8 cellular contexts compared by ENCODE assay signal in the genomic region with DNA sequence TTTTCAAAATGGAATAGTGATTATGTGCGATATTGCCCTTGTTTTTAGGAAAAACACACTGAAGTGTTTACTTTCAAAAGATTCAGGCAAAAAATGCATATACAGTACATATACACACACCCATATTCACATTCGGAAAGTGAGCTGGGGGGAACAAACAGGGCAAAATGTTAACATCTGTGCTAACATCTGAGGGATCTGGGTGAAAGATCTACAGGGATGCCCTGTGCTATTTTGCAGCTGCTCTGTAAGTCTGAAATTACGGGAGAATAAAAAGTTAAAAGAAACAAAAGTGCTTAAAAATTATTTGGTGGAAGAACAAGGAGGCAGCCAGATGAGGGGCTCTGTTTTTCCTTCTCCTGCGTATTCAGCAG. TPM values are rescaled to one million over a fixed set of nuclear protein-coding genes. Genes with fewer than 3 reads are reported as not detected.
A peak's percentile ranks its signal among the peaks of the same experiment; 100 is the strongest.
DNase-seq lines count a peak whose midpoint lies in the region; ATAC-seq and TF ChIP-seq lines count a peak whose summit lies in the region.

No MANE protein-coding gene starts in this region.

- no peaks in the 10 kb centered on the region for H3K9me3 ChIP-seq in WERI-Rb-1 (ENCODE audit: severe bottlenecking)
- H3K9me3 ChIP-seq in sigmoid colon: no peaks in the 10 kb centered on the region

- TF ChIP-seq POLR2A in sigmoid colon (IDR thresholded peaks at IDR 0.05): no peak

- H3K27ac ChIP-seq in WERI-Rb-1: peak overlapping the region; percentile 95
- H3K27ac ChIP-seq in sigmoid colon: peak overlapping the region; percentile 94 to 97 (median 96)

- ATAC-seq in HG02840 (IDR thresholded peaks at IDR 0.05; ENCODE audit: low FRiP score, unreplicated experiment): no peak

- H3K4me1 Mint-ChIP-seq in glutamatergic neuron (ENCODE audit: low read depth, unreplicated experiment): peaks cover 38% of the 10 kb centered on the region

- H3K4me3 Mint-ChIP-seq in glutamatergic neuron (ENCODE audit: unreplicated experiment): peak overlapping the region; percentile 93

- H3K4me1 ChIP-seq in sigmoid colon: peaks cover 0 to 45% (median 37%) of the 10 kb centered on the region in 4 donors

- intact Hi-C loops in sigmoid colon (cut with DNase I): loop anchor here (5.0 to 10.0 kb wide), 2 partner anchors 275 to 1408 kb away; partner anchors contain the start of gene GZF1

- peak overlapping the region; percentile 75 for H3K4me3 ChIP-seq in GM12864 (ENCODE audit: low read depth, low read length)
- peak overlapping the region; percentile 80 for H3K4me3 ChIP-seq in WERI-Rb-1 (ENCODE audit: low read depth, low read length)
- H3K4me3 ChIP-seq in sigmoid colon: peak overlapping the region; percentile 73 to 96 (median 86)

- no peak for DNase-seq in GM12864 (ENCODE audit: low read depth)
- DNase-seq in WERI-Rb-1: no peak
- no peak for DNase-seq in glutamatergic neuron
- DNase-seq in sigmoid colon: no peak
- DNase-seq in stimulated activated naive CD4-positive, alpha-beta T cell treated with Interleukin-2 at 50 U/mL for 16 hours (lab: John Stamatoyannopoulos, UW): no peak
- no peak for DNase-seq in RKO (ENCODE audit: low spot score)
- DNase-seq in NCI-H1417 treated with DMSO at 0.1 percent for 48 hours (lab: John Stamatoyannopoulos, UW): no peak

- no peaks in the 10 kb centered on the region for H3K27me3 ChIP-seq in WERI-Rb-1 (ENCODE audit: insufficient read depth, low read depth, severe bottlenecking)
- no peaks in the 10 kb centered on the region for H3K27me3 ChIP-seq in sigmoid colon

- H3K9me3 Mint-ChIP-seq in glutamatergic neuron (ENCODE audit: unreplicated experiment): peaks cover 13% of the 10 kb centered on the region

- peaks cover 25% of the 10 kb centered on the region for H3K36me3 ChIP-seq in WERI-Rb-1
- H3K36me3 ChIP-seq in sigmoid colon: peaks cover 0 to 34% (median 17%) of the 10 kb centered on the region in 4 donors

- H3K27me3 Mint-ChIP-seq in glutamatergic neuron (ENCODE audit: unreplicated experiment): peaks cover 18% of the 10 kb centered on the region

- H3K27ac Mint-ChIP-seq in glutamatergic neuron (ENCODE audit: unreplicated experiment): peak overlapping the region; percentile 93

- no peak for TF ChIP-seq CTCF in GM12864 (IDR thresholded peaks at IDR 0.05; ENCODE audit: low read depth, low read length, missing control alignments)
- no peak for TF ChIP-seq CTCF in WERI-Rb-1 (IDR thresholded peaks at IDR 0.05; ENCODE audit: low read depth, low read length)
- TF ChIP-seq CTCF in glutamatergic neuron (IDR thresholded peaks at IDR 0.05; ENCODE audit: partially characterized antibody, unreplicated experiment): no peak
- no peak for TF ChIP-seq CTCF in sigmoid colon (IDR thresholded peaks at IDR 0.05)

- 15 to 38% methylated on average over 4 of the region's 4 CpGs for WGBS in sigmoid colon, 2 donors

- no peaks in the 10 kb centered on the region for H3K36me3 Mint-ChIP-seq in glutamatergic neuron (ENCODE audit: unreplicated experiment)

- no peak for TF ChIP-seq EP300 in sigmoid colon (IDR thresholded peaks at IDR 0.05)

RNA-seq across cellular contexts. Expression of gene CST3, which starts 0.9 kb away (rescaled TPM):
- 224 TPM for total RNA-seq in glutamatergic neuron (ENCODE audit: unreplicated experiment)
- 1,000 to 10,000 TPM in 3 of 4 donors, 100 to 1,000 TPM in 1; 693 to 1,250 (median 1,143) TPM for total RNA-seq in sigmoid colon
- polyA plus RNA-seq in sigmoid colon: 100 to 1,000 TPM; 344 to 429 (median 409) TPM

RNA-seq across cellular contexts. Expression of gene CST9, which starts 31.2 kb away (rescaled TPM):
- total RNA-seq in glutamatergic neuron (ENCODE audit: unreplicated experiment): not detected
- not detected for total RNA-seq in sigmoid colon
- polyA plus RNA-seq in sigmoid colon: not detected

RNA-seq across cellular contexts. Expression of gene CST4, which starts 51.9 kb away (rescaled TPM):
- not detected for total RNA-seq in glutamatergic neuron (ENCODE audit: unreplicated experiment)
- total RNA-seq in sigmoid colon: not detected
- not detected for polyA plus RNA-seq in sigmoid colon
